ENCODE assay signal across 12 cellular contexts in the genomic region with DNA sequence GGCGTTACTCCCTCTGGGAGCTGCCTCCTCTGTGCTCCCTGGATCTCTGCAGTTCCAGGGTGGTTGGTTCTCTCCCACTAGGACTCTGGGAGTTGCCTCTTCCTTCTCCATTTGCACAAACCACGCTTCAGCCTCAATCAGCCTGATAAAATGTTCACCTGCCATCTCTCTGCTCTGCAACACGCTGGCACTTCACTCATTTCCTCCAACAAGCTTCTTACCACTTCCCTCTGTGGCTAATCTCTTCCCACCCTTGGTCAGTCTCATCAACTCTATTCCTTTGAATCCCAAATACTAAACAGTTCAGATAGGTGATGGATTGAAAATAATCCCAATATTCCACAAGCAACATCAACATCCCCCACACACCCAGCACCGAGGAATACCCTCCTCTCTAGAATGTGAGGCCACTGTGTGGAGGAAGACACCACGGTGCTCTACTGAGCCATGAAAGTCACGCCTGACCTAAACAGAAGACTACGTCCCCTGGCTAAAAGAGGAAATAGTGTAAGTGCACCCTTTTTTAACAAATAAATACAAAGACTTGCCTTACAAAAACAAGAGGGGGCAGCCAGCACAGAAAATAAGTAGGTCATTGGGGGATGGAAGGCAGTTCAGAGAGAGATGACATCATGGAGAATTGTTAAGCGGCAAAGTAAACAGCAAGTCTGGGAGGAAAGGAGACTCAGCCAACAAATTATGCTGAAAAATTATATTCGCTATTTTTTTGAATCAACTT. TPM values are rescaled to one million over a fixed set of nuclear protein-coding genes. Genes with fewer than 3 reads are reported as not detected.
DNase-seq lines count a peak whose midpoint lies in the region; ATAC-seq and TF ChIP-seq lines count a peak whose summit lies in the region.
"Had no signal": no experiment of that assay in that cellular context is flagged by ENCODE, and none has a peak within 500 bp of the region (broad histone marks: within the 10 kb centered on the region; RNA-seq: fewer than 3 reads in every experiment).

No MANE protein-coding gene starts in this region.

- no peaks in the 10 kb centered on the region for H3K23me2 ChIP-seq in H9 (ENCODE audit: insufficient read length, low read depth, low read length, poor library complexity, severe bottlenecking)

- H3K27ac ChIP-seq in H9 (ENCODE audit: insufficient read length, low read depth, low read length) (no peak overlapping the region), brain microvascular endothelial cell (no peak overlapping the region)
- H3K27ac ChIP-seq in effector memory CD4-positive, alpha-beta T cell (ENCODE audit: insufficient read depth, low read length, poor library complexity, severe bottlenecking) = no peak overlapping the region
- H3K27ac ChIP-seq: parathyroid adenoma had no signal

- H3K4me1 Mint-ChIP-seq in H9 = peaks cover 9 to 12% of the 10 kb centered on the region in 2 experiments
- H3K4me1 Mint-ChIP-seq in naive B cell = peaks cover 27 to 30% (median 30%) of the 10 kb centered on the region in 3 donors
- no peaks in the 10 kb centered on the region for H3K4me1 Mint-ChIP-seq in T-helper 2 cell treated with Interferon-gamma antibody and Interleukin-4, amounts not matched to agents 5 μg/mL and 100 μg/mL, for 36 hours (ENCODE audit: low read depth)

- peaks cover 0 to 2% of the 10 kb centered on the region in 2 experiments; a peak in 2 of 5 replicates for H3K9me3 Mint-ChIP-seq in H9
- H3K9me3 Mint-ChIP-seq in naive B cell = peaks cover 2 to 7% (median 5%) of the 10 kb centered on the region in 7 donors
- peaks cover 7% of the 10 kb centered on the region for H3K9me3 Mint-ChIP-seq in T-helper 2 cell treated with Interferon-gamma antibody and Interleukin-4, amounts not matched to agents 5 μg/mL and 100 μg/mL, for 36 hours
- H3K9me3 Mint-ChIP-seq: activated CD8-positive, alpha-beta T cell treated with anti-CD3 and anti-CD28 coated beads for 36 hours had no signal

- H3K36me3 ChIP-seq in brain microvascular endothelial cell (replicated peaks) = no peaks in the 10 kb centered on the region
- no peaks in the 10 kb centered on the region for H3K36me3 ChIP-seq in effector memory CD4-positive, alpha-beta T cell (ENCODE audit: control insufficient read depth, insufficient read depth, low read length)

- H3K4me2 ChIP-seq in H9 (ENCODE audit: insufficient read depth, insufficient read length, low read length) = no peak overlapping the region

- no peaks in the 10 kb centered on the region; the same call in 1 of the 2 replicates for H3K4me1 ChIP-seq in H9 (ENCODE audit: insufficient read depth, low read length)
- no peaks in the 10 kb centered on the region for H3K4me1 ChIP-seq in effector memory CD4-positive, alpha-beta T cell (ENCODE audit: control insufficient read depth, insufficient read depth, low read length, poor library complexity, severe bottlenecking)
- H3K4me1 ChIP-seq: parathyroid adenoma had no signal

- no peak overlapping the region for H3K4me3 Mint-ChIP-seq in H9
- peak overlapping the region in 7 of 8 donors; percentile 65 to 80 (median 71) for H3K4me3 Mint-ChIP-seq in naive B cell
- H3K4me3 Mint-ChIP-seq in T-helper 2 cell treated with Interferon-gamma antibody and Interleukin-4, amounts not matched to agents 5 μg/mL and 100 μg/mL, for 36 hours = no peak overlapping the region
- H3K4me3 Mint-ChIP-seq: activated CD8-positive, alpha-beta T cell treated with anti-CD3 and anti-CD28 coated beads for 36 hours had no signal

- H2AK5ac ChIP-seq in H9 (ENCODE audit: insufficient read length, low read length) = no peak overlapping the region

- no peak overlapping the region for H4K8ac ChIP-seq in H9 (replicated peaks; ENCODE audit: insufficient read length, low read depth, low read length)

- no peak overlapping the region for H2AFZ ChIP-seq in H9 (ENCODE audit: low read length)
- H2AFZ ChIP-seq: parathyroid adenoma had no signal

- H3K56ac ChIP-seq in H9 (ENCODE audit: insufficient read length, low read depth, low read length) = no peak overlapping the region

- no peak overlapping the region for H3K14ac ChIP-seq in H9 (ENCODE audit: insufficient read depth, low read length)

- no peak overlapping the region for H3K4me3 ChIP-seq in brain microvascular endothelial cell (ENCODE audit: low read depth, low read length)
- H3K4me3 ChIP-seq in effector memory CD4-positive, alpha-beta T cell (ENCODE audit: insufficient read depth, low read depth, low read length, poor library complexity, severe bottlenecking) = no peak overlapping the region

- H3K27me3 Mint-ChIP-seq in H9 (ENCODE audit: low read depth) (peaks cover 6% of the 10 kb centered on the region; the same call in 1 of the 2 replicates), naive B cell (no peaks in the 10 kb centered on the region)
- H3K27me3 Mint-ChIP-seq in T-helper 2 cell treated with Interferon-gamma antibody and Interleukin-4, amounts not matched to agents 5 μg/mL and 100 μg/mL, for 36 hours (ENCODE audit: low read depth) = peaks cover 14% of the 10 kb centered on the region

- H3K23ac ChIP-seq in H9 (ENCODE audit: insufficient read length, low read depth, low read length) = no peak overlapping the region

- H3K79me1 ChIP-seq in H9 (ENCODE audit: insufficient read depth, low read depth, low read length, poor library complexity, severe bottlenecking) = no peaks in the 10 kb centered on the region

- no peaks in the 10 kb centered on the region for H4K20me1 ChIP-seq in H9 (ENCODE audit: control insufficient read depth, insufficient read depth, insufficient read length)

- H4K5ac ChIP-seq in H9 (ENCODE audit: insufficient read length, low read depth, low read length) = no peak overlapping the region

- H4K91ac ChIP-seq in H9 (ENCODE audit: insufficient read length, low read depth, low read length) = no peak overlapping the region

- peak overlapping the region; percentile 57 for H2BK120ac ChIP-seq in H9 (ENCODE audit: low read depth, low read length, poor library complexity, severe bottlenecking)

- no peak overlapping the region for H2BK15ac ChIP-seq in H9 (ENCODE audit: low read depth, low read length)

- TF ChIP-seq CTCF in GM13976 (IDR thresholded peaks at IDR 0.05; ENCODE audit: borderline replicate concordance, control extremely low read depth, extremely low read depth, insufficient read depth, missing control alignments) = no peak
- no peak for TF ChIP-seq CTCF in H9 (conservative IDR thresholded peaks at IDR 0.05)
- no peak for TF ChIP-seq CTCF in brain microvascular endothelial cell (IDR thresholded peaks at IDR 0.05; ENCODE audit: low read depth, low read length, missing control alignments)

- H3K27ac Mint-ChIP-seq in H9 (no peak overlapping the region), naive B cell (peak overlapping the region; percentile 42 to 88 (median 76))
- no peak overlapping the region for H3K27ac Mint-ChIP-seq in T-helper 2 cell treated with Interferon-gamma antibody and Interleukin-4, amounts not matched to agents 5 μg/mL and 100 μg/mL, for 36 hours
- H3K27ac Mint-ChIP-seq: activated CD8-positive, alpha-beta T cell treated with anti-CD3 and anti-CD28 coated beads for 36 hours had no signal

- H3K9me3 ChIP-seq in H9 (ENCODE audit: control insufficient read depth, low read depth, low read length) = no peaks in the 10 kb centered on the region
- no peaks in the 10 kb centered on the region for H3K9me3 ChIP-seq in effector memory CD4-positive, alpha-beta T cell (ENCODE audit: control insufficient read depth, low read length)

- DNase-seq in GM13976 (ENCODE audit: low spot score) (peak; percentile 38), H9 (no peak), brain microvascular endothelial cell (peak; percentile 56), naive B cell (peak; percentile 35)
- DNase-seq in T-helper 2 cell treated with Interferon-gamma antibody and Interleukin-4, amounts not matched to agents 5 μg/mL and 100 μg/mL, for 36 hours (ENCODE audit: low spot score) = no peak
- no peak for DNase-seq in activated naive CD4-positive, alpha-beta T cell treated with Interleukin-2 at 50 U/mL for 16 hours
- no peak for DNase-seq in effector memory CD4-positive, alpha-beta T cell
- DNase-seq: activated CD8-positive, alpha-beta T cell treated with anti-CD3 and anti-CD28 coated beads for 36 hours; NCI-H1436; SHP77 had no signal

- no peaks in the 10 kb centered on the region for H3K79me2 ChIP-seq in H9 (ENCODE audit: insufficient read depth, low read length)
- H3K79me2 ChIP-seq: parathyroid adenoma had no signal

- WGBS in H9 (ENCODE audit: extremely low coverage, insufficient read length, low lambda C conversion rate) = no CpG with 5 or more reads among the region's 9 CpGs

- no peak overlapping the region for H3K18ac ChIP-seq in H9 (ENCODE audit: insufficient read length, low read depth, low read length)

- H2BK12ac ChIP-seq in H9 (ENCODE audit: insufficient read length, low read depth, low read length) = no peak overlapping the region

- no peak overlapping the region for H2BK5ac ChIP-seq in H9 (ENCODE audit: insufficient read length, low read length)

- H3K4ac ChIP-seq in H9 (ENCODE audit: low read depth, low read length) = no peak overlapping the region

- H2BK20ac ChIP-seq in H9 (ENCODE audit: low read depth, low read length, poor library complexity, severe bottlenecking) = no peak overlapping the region

- no peak overlapping the region for H3T11ph ChIP-seq in H9 (ENCODE audit: low read length)

- H3K9ac ChIP-seq in H9 (ENCODE audit: extremely low read depth, insufficient read length, low read length) = no peak overlapping the region
- H3K9ac ChIP-seq: parathyroid adenoma had no signal

- H3K27me3 ChIP-seq in H9 (ENCODE audit: insufficient read depth, low read length) = no peaks in the 10 kb centered on the region
- no peaks in the 10 kb centered on the region for H3K27me3 ChIP-seq in brain microvascular endothelial cell (replicated peaks)
- no peaks in the 10 kb centered on the region for H3K27me3 ChIP-seq in effector memory CD4-positive, alpha-beta T cell (replicated peaks; ENCODE audit: control insufficient read depth, insufficient read depth, low read length, poor library complexity, severe bottlenecking)

- H3K36me3 Mint-ChIP-seq in H9 (ENCODE audit: insufficient read depth in 1 of 3, low read depth in 3 of 3) (no peaks in the 10 kb centered on the region; a peak in 1 of 7 replicates), naive B cell (no peaks in the 10 kb centered on the region)
- no peaks in the 10 kb centered on the region for H3K36me3 Mint-ChIP-seq in T-helper 2 cell treated with Interferon-gamma antibody and Interleukin-4, amounts not matched to agents 5 μg/mL and 100 μg/mL, for 36 hours (ENCODE audit: low read depth)

- in situ Hi-C loops in GM13976 (cut with MboI; ENCODE audit: low sequenced_read_pairs, unreplicated experiment) = no loop called here
- in situ Hi-C loops in brain microvascular endothelial cell (cut with HindIII; ENCODE audit: low pct_ligation_motif_present, low sequenced_read_pairs) = no loop called here

- ATAC-seq in naive B cell (ENCODE audit: low read depth in 2 of 2) (peak; percentile 92 to 95), esophagus mucosa (no peak)
- ATAC-seq: activated CD8-positive, alpha-beta T cell treated with anti-CD3 and anti-CD28 coated beads for 36 hours had no signal

RNA-seq across cellular contexts. Expression of a gene that starts 1.9 kb away (rescaled TPM):
- not detected in 2 replicates for total RNA-seq in H9 (2021)
- polyA plus RNA-seq in naive B cell (ENCODE audit: low read depth in 6 of 6) = not detected
- not detected for total RNA-seq in esophagus mucosa
- total RNA-seq: activated CD8-positive, alpha-beta T cell treated with anti-CD3 and anti-CD28 coated beads for 36 hours had no signal

RNA-seq across cellular contexts. Expression of a gene that starts 20.4 kb away (rescaled TPM):
- total RNA-seq in H9 (2021) = 0.35 and 0.44 TPM in 2 replicates
- under 1 TPM in 3 of 6 donors, not detected in 3; 0.04 to 0.17 (median 0.11) TPM for polyA plus RNA-seq in naive B cell (ENCODE audit: low read depth in 6 of 6)
- total RNA-seq in esophagus mucosa = 0.68 TPM

RNA-seq across cellular contexts. Expression of a gene that starts 52.4 kb away (rescaled TPM):
- total RNA-seq in H9 (2021) = not detected in 2 replicates
- 1 to 10 TPM; 1.2 to 7.1 (median 2.6) TPM for polyA plus RNA-seq in naive B cell (ENCODE audit: low read depth in 6 of 6)
- total RNA-seq in esophagus mucosa = 3.8 TPM

Comparison
In these comparisons a context has a peak if more than half of its experiments do, and no peak if none do; other contexts are left out.
1. DNase-seq: peak in GM13976 (single experiment), brain microvascular endothelial cell (single experiment) and naive B cell (single experiment); none in H9 (single experiment), T-helper 2 cell treated with Interferon-gamma antibody and Interleukin-4, amounts not matched to agents 5 μg/mL and 100 μg/mL, for 36 hours (single experiment), activated naive CD4-positive, alpha-beta T cell treated with Interleukin-2 at 50 U/mL for 16 hours (single experiment) and effector memory CD4-positive, alpha-beta T cell (0 of 3).
2. H3K27ac Mint-ChIP-seq: peak in naive B cell (6 of 6); none in H9 (0 of 3) and T-helper 2 cell treated with Interferon-gamma antibody and Interleukin-4, amounts not matched to agents 5 μg/mL and 100 μg/mL, for 36 hours (single experiment).
3. H3K4me3 Mint-ChIP-seq: peak in naive B cell (7 of 8); none in H9 (0 of 2) and T-helper 2 cell treated with Interferon-gamma antibody and Interleukin-4, amounts not matched to agents 5 μg/mL and 100 μg/mL, for 36 hours (single experiment).